In genomic region chr1:234659538-234659937, GRCh38 we compare ENCODE assay signal across 13 cellular contexts. TPM values are rescaled to one million over a fixed set of nuclear protein-coding genes. Genes with fewer than 3 reads are reported as not detected.
DNase-seq lines count a peak whose midpoint lies in the region; ATAC-seq and TF ChIP-seq lines count a peak whose summit lies in the region.
"Had no signal": no experiment of that assay in that cellular context is flagged by ENCODE, and none has a peak within 500 bp of the region (broad histone marks: within the 10 kb centered on the region; RNA-seq: fewer than 3 reads in every experiment).

No MANE protein-coding gene starts in this region.

- H3K36me3 ChIP-seq in CD8-positive, alpha-beta T cell (ENCODE audit: insufficient read depth, low read length): no peaks in the 10 kb centered on the region

- no peak for TF ChIP-seq CTCF in CD8-positive, alpha-beta T cell (IDR thresholded peaks at IDR 0.05)
- TF ChIP-seq CTCF in NB4 (IDR thresholded peaks at IDR 0.05; ENCODE audit: low read depth, low read length): no peak

- H3K36me3 Mint-ChIP-seq in CD8-positive, alpha-beta T cell: no peaks in the 10 kb centered on the region

- H3K9me3 ChIP-seq in CD8-positive, alpha-beta T cell (ENCODE audit: low read length): no peaks in the 10 kb centered on the region
- H3K9me3 ChIP-seq: Caco-2, psoas muscle had no signal

- no peak overlapping the region for H3K4me3 ChIP-seq in CD8-positive, alpha-beta T cell (ENCODE audit: low read depth, low read length)
- no peak overlapping the region for H3K4me3 ChIP-seq in NB4 (ENCODE audit: low read depth, low read length)
- H3K4me3 ChIP-seq: psoas muscle had no signal

- intact Hi-C loops in CD8-positive, alpha-beta T cell (cut with DNase I, micrococcal nuclease): no loop called here

- no peak overlapping the region for H3K27ac ChIP-seq in CD8-positive, alpha-beta T cell (ENCODE audit: low read depth, low read length)
- H3K27ac ChIP-seq: psoas muscle had no signal

- H3K27ac Mint-ChIP-seq in CD8-positive, alpha-beta T cell: peak overlapping the region; percentile 37

- no peaks in the 10 kb centered on the region for H3K4me1 Mint-ChIP-seq in CD8-positive, alpha-beta T cell (ENCODE audit: low read depth)

- no peaks in the 10 kb centered on the region for H3K4me1 ChIP-seq in CD8-positive, alpha-beta T cell (ENCODE audit: insufficient read depth, low read length)

- CTCF ChIA-PET in CD8-positive, alpha-beta T cell (lab: Charles Lee): no interaction called here

- no peak for DNase-seq in CD8-positive, alpha-beta T cell
- DNase-seq in NB4 (ENCODE audit: low read depth) (peak; percentile 71), dedifferentiated amniotic fluid mesenchymal stem cell (ENCODE audit: extremely low spot score) (peak; percentile 23), myocyte (ENCODE audit: low read depth) (peak; percentile 36), HUDEP-2 (lab: John Stamatoyannopoulos, UW; ENCODE audit: unreplicated experiment in 76 of 76) (no peak)
- DNase-seq: Caco-2, left ventricle myocardium superior, NCI-H187 treated with DMSO at 0.1 percent for 48 hours had no signal

- no peak for ATAC-seq in CD8-positive, alpha-beta T cell
- ATAC-seq in GM21723 (IDR thresholded peaks at IDR 0.05; ENCODE audit: unreplicated experiment): no peak
- no peak for ATAC-seq in GM21515 (IDR thresholded peaks at IDR 0.05; ENCODE audit: unreplicated experiment)
- ATAC-seq in GM18520 (IDR thresholded peaks at IDR 0.05; ENCODE audit: unreplicated experiment): no peak
- ATAC-seq: left ventricle myocardium superior, Right ventricle myocardium inferior had no signal

- H3K4me3 Mint-ChIP-seq in CD8-positive, alpha-beta T cell: no peak overlapping the region

- H3K9me3 Mint-ChIP-seq in CD8-positive, alpha-beta T cell: no peaks in the 10 kb centered on the region

- no peaks in the 10 kb centered on the region for H3K27me3 ChIP-seq in CD8-positive, alpha-beta T cell (ENCODE audit: insufficient read depth, low read length)

- no peaks in the 10 kb centered on the region for H3K27me3 Mint-ChIP-seq in CD8-positive, alpha-beta T cell (ENCODE audit: low read depth)

- POLR2A ChIA-PET in CD8-positive, alpha-beta T cell (lab: Charles Lee): no interaction called here

- TF ChIP-seq POLR2A in NB4 (IDR thresholded peaks at IDR 0.05; ENCODE audit: extremely low read depth, insufficient read length): no peak

RNA-seq across cellular contexts. Expression of gene IRF2BP2, which starts 49.6 kb away (rescaled TPM):
- total RNA-seq in CD8-positive, alpha-beta T cell: 100 to 1,000 TPM; 707 to 714 TPM
- 60.2 and 63.5 TPM in 2 replicates for total RNA-seq in myocyte
- polyA plus RNA-seq in myocyte (2012): 76.8 TPM

Comparison
In these comparisons a context has a peak if more than half of its experiments do, and no peak if none do; other contexts are left out.
1. DNase-seq: peak in NB4 (single experiment), dedifferentiated amniotic fluid mesenchymal stem cell (single experiment) and myocyte (single experiment); none in CD8-positive, alpha-beta T cell (0 of 7) and HUDEP-2 (0 of 76).
2. RNA of gene IRF2BP2, which starts 49.6 kb away (total RNA-seq): 707 to 714 TPM in CD8-positive, alpha-beta T cell; 60.2 to 63.5 TPM in myocyte; every median in the first group is over 10 times any median in the second.